In the genomic region with DNA sequence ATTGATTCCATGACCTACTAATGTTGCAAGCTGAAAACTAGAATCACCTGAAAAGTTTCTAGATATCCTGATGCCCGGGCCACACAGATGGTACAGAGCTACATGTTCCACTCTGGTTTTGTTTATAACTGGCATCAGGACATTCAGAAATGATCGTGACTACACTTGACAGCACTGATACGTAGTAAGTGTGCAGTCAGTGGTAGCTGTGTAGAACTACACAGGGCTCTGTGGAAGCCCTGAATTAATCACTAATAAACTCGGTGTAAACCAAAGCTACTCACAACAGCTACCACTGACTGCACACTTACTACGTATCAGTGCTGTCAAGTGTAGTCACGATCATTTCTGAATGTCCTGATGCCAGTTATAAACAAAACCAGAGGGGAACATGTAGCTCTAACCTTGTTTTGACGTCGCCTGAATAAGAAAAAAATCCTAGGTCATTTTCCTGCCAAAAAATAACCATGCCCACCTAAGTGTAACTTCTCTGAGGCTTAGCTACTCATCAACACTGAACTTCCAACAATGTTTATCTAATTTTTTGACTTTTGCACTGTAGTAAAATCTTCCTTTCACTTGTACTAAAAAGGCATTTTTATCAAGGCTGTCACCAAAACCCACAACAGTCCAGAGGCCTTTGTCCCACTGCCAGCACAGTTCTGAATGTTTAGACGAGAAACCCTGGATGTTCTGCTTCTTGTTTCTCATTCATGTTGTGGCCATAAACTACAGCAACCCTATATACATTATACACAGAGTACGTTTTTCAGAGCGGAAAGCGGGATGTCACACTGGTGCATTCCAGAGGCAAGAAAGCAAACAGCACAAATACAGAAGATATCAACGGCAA, we compare ENCODE assay signal across 12 cellular contexts.
DNase-seq lines count a peak whose midpoint lies in the region; ATAC-seq, FAIRE-seq and TF ChIP-seq lines count a peak whose summit lies in the region.
"Had no signal": no experiment of that assay in that cellular context is flagged by ENCODE, and none has a peak within 500 bp of the region (broad histone marks: within the 10 kb centered on the region; RNA-seq: fewer than 3 reads in every experiment).

No MANE protein-coding gene starts in this region.

- no peak overlapping the region for H3K9ac ChIP-seq in fibroblast of lung (ENCODE audit: insufficient read depth, low read length)

- H3K36me3 ChIP-seq in RWPE2 (ENCODE audit: low read depth) (no peaks in the 10 kb centered on the region), fibroblast of lung (ENCODE audit: control insufficient read depth, insufficient read depth, low read length) (peaks cover 8% of the 10 kb centered on the region)

- H3K27me3 ChIP-seq in RWPE2 (ENCODE audit: insufficient read depth, poor library complexity, severe bottlenecking) (no peaks in the 10 kb centered on the region), fibroblast of lung (ENCODE audit: control insufficient read depth, insufficient read depth, low read length) (no peaks in the 10 kb centered on the region)

- H3K4me1 Mint-ChIP-seq in natural killer cell, result peaks cover 79 to 82% of the 10 kb centered on the region in 2 donors

- peak overlapping the region; percentile 88 to 90 for H3K27ac Mint-ChIP-seq in natural killer cell
- H3K27ac Mint-ChIP-seq: activated naive CD4-positive, alpha-beta T cell treated with anti-CD3 and anti-CD28 coated beads, Interleukin-2, amount 50 U/mL, for 24 hours had no signal

- intact Hi-C loops in natural killer cell (cut with micrococcal nuclease), result no loop called here

- no peaks in the 10 kb centered on the region for H4K20me1 ChIP-seq in fibroblast of lung (ENCODE audit: control insufficient read depth, extremely low read depth, insufficient read depth, low read length)

- DNase-seq in RWPE2 (ENCODE audit: low spot score), result no peak
- peak; percentile 58 to 79 for DNase-seq in fibroblast of lung (ENCODE audit: low read depth in 2 of 2)
- DNase-seq in natural killer cell, result no peak
- DNase-seq in urothelium cell line (ENCODE audit: low spot score), result no peak
- DNase-seq in G401 (ENCODE audit: low spot score), result no peak
- no peak for DNase-seq in activated CD4-positive, alpha-beta T cell treated with anti-CD3 and anti-CD28 coated beads, Interleukin-2, amount 50 U/mL, for 4 hours
- DNase-seq in activated effector memory CD4-positive, alpha-beta T cell treated with Interleukin-2 at 50 U/mL for 16 hours, result no peak
- DNase-seq: GDM1, NCI-H774, nucleus accumbens had no signal

- peak overlapping the region; percentile 11 for H3K4me3 Mint-ChIP-seq in natural killer cell
- H3K4me3 Mint-ChIP-seq: activated naive CD4-positive, alpha-beta T cell treated with anti-CD3 and anti-CD28 coated beads, Interleukin-2, amount 50 U/mL, for 24 hours had no signal

- H3K27ac ChIP-seq in RWPE2 (ENCODE audit: poor library complexity, severe bottlenecking) (peak overlapping the region; percentile 60), fibroblast of lung (ENCODE audit: insufficient read depth, low read length) (peak overlapping the region; percentile 72)
- H3K27ac ChIP-seq: VCaP had no signal

- no peaks in the 10 kb centered on the region for H3K27me3 Mint-ChIP-seq in natural killer cell (ENCODE audit: low read depth in 2 of 2)
- H3K27me3 Mint-ChIP-seq: activated naive CD4-positive, alpha-beta T cell treated with anti-CD3 and anti-CD28 coated beads, Interleukin-2, amount 50 U/mL, for 24 hours had no signal

- peak overlapping the region; percentile 18 for H3K4me2 ChIP-seq in fibroblast of lung (ENCODE audit: extremely low read depth, insufficient read depth, low read length)

- H3K79me2 ChIP-seq in fibroblast of lung (ENCODE audit: control insufficient read depth, insufficient read depth, low read length), result no peaks in the 10 kb centered on the region

- H2AFZ ChIP-seq in fibroblast of lung (ENCODE audit: low read length), result no peak overlapping the region

- H3K9me3 Mint-ChIP-seq in natural killer cell, result peaks cover 0 to 2% of the 10 kb centered on the region in 2 donors
- H3K9me3 Mint-ChIP-seq: activated naive CD4-positive, alpha-beta T cell treated with anti-CD3 and anti-CD28 coated beads, Interleukin-2, amount 50 U/mL, for 24 hours had no signal

- FAIRE-seq in urothelium cell line (lab: Jason Lieb, UNC), result peak; percentile 20

- H3K9me3 ChIP-seq in RWPE2 (ENCODE audit: severe bottlenecking) (no peaks in the 10 kb centered on the region), fibroblast of lung (ENCODE audit: control insufficient read depth, insufficient read depth, low read depth, low read length) (no peaks in the 10 kb centered on the region)

- peaks cover 27% of the 10 kb centered on the region for H3K4me1 ChIP-seq in RWPE2 (ENCODE audit: insufficient read depth, poor library complexity, severe bottlenecking)
- H3K4me1 ChIP-seq in fibroblast of lung (ENCODE audit: control insufficient read depth, extremely low read depth, insufficient read depth, low read length), result peaks cover 28% of the 10 kb centered on the region

- ATAC-seq in RWPE2 (ENCODE audit: low read depth), result no peak
- ATAC-seq in natural killer cell, result no peak

- in situ Hi-C loops in G401 (cut with HindIII; ENCODE audit: low sequenced_read_pairs), result no loop called here

- peaks cover 7% of the 10 kb centered on the region for H3K36me3 Mint-ChIP-seq in natural killer cell

- TF ChIP-seq CTCF in RWPE2 (IDR thresholded peaks at IDR 0.05; ENCODE audit: poor library complexity, severe bottlenecking) (no peak), fibroblast of lung (conservative IDR thresholded peaks at IDR 0.05 in 1 of 2, IDR thresholded peaks at IDR 0.05 in 1 of 2; ENCODE audit: low read depth in 1 of 2, low read length in 2 of 2) (no peak), natural killer cell (IDR thresholded peaks at IDR 0.05) (no peak)

- H3K4me3 ChIP-seq in RWPE2 (ENCODE audit: severe bottlenecking) (no peak overlapping the region), fibroblast of lung (replicated peaks in 1 of 4; ENCODE audit: control extremely low read depth in 1 of 4, insufficient read depth in 1 of 4, low read depth in 3 of 4, low read length in 4 of 4) (peak overlapping the region in 2 of 4 experiments; percentile 5 to 17)

Comparison
In these comparisons a context has a peak if more than half of its experiments do, and no peak if none do; other contexts are left out.
1. DNase-seq: peak in fibroblast of lung (2 of 2); none in RWPE2 (single experiment), natural killer cell (single experiment), urothelium cell line (single experiment), G401 (single experiment), activated CD4-positive, alpha-beta T cell treated with anti-CD3 and anti-CD28 coated beads, Interleukin-2, amount 50 U/mL, for 4 hours (0 of 2) and activated effector memory CD4-positive, alpha-beta T cell treated with Interleukin-2 at 50 U/mL for 16 hours (single experiment).